Comparison of ENCODE assay signal across 1 cellular context in the genomic region with DNA sequence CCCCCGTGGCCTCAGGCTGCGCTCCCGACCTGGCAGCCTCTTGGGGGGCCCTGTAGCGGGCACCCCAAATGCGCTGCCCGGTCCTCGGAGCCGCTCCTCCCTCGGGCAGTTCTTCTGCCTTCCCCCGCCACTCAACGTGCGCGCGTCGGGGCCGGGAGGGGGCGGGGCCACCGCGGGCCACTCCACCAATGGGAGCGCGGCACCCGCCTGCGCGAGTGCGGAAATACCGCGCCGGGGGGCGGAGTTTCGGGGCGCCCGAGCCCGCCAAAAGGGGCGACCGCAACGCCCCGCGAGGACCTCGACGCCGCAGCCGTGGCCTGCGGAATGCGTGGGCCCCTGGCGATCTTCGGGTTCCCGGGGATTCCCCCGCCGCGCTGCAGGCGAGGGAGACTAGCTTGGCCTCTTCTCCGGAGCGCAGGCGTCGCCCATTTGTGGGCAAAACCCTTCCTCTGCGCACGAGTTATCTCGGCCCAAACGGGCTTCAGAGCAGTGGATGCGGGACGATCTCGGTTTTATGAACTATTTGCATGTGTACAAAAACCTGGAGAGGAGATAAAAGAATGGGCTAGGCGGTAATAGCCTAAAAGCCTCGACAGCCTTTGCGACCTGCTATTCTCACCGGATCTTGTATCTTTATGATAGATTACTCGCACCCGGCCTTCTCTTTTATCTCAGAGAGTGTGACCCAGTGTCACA.
A peak's percentile ranks its signal among the peaks of the same experiment; 100 is the strongest.
TF ChIP-seq lines count a peak whose summit lies in the region.

A gene with protein sequence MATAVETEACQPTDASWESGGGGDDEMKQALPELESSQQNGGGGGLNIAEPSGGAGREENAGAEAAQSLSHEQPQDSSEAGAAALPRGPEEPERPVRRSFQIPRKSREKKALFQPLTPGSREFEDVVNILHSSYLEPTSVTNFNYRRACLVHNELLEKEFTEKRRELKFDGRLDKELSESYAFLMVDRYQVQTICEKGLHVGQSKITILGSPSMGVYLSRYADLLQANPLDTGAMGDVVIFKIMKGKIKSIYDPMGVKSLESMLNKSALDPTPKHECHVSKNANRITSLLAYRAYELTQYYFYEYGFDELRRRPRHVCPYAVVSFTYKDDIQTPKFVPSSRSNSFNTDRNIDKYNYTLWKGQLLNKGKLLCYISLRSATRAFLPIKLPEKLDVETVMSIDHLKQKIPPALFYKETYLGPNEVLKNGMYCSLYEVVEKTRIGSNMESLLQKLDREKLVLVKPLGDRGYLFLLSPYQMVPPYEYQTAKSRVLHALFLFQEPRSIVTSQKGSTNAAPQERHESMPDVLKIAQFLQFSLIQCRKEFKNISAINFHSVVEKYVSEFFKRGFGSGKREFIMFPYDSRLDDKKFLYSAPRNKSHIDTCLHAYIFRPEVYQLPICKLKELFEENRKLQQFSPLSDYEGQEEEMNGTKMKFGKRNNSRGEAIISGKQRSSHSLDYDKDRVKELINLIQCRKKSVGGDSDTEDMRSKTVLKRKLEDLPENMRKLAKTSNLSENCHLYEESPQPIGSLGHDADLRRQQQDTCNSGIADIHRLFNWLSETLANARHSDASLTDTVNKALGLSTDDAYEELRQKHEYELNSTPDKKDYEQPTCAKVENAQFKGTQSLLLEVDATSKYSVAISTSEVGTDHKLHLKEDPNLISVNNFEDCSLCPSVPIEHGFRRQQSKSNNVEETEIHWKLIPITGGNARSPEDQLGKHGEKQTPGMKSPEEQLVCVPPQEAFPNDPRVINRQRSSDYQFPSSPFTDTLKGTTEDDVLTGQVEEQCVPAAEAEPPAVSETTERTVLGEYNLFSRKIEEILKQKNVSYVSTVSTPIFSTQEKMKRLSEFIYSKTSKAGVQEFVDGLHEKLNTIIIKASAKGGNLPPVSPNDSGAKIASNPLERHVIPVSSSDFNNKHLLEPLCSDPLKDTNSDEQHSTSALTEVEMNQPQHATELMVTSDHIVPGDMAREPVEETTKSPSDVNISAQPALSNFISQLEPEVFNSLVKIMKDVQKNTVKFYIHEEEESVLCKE (N-terminal part only) (minus strand): TSS at position 144 of the 696 bp plus-strand sequence. CDS start 259 bp downstream, outside the sequence.

TF ChIP-seq in K562, 482 proteins besides CTCF, POLR2A, EP300 and RAD21 (continued from another document and continues in another):
- TF ChIP-seq, protein P1, sequence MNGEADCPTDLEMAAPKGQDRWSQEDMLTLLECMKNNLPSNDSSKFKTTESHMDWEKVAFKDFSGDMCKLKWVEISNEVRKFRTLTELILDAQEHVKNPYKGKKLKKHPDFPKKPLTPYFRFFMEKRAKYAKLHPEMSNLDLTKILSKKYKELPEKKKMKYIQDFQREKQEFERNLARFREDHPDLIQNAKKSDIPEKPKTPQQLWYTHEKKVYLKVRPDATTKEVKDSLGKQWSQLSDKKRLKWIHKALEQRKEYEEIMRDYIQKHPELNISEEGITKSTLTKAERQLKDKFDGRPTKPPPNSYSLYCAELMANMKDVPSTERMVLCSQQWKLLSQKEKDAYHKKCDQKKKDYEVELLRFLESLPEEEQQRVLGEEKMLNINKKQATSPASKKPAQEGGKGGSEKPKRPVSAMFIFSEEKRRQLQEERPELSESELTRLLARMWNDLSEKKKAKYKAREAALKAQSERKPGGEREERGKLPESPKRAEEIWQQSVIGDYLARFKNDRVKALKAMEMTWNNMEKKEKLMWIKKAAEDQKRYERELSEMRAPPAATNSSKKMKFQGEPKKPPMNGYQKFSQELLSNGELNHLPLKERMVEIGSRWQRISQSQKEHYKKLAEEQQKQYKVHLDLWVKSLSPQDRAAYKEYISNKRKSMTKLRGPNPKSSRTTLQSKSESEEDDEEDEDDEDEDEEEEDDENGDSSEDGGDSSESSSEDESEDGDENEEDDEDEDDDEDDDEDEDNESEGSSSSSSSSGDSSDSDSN (IDR thresholded peaks at IDR 0.05; ENCODE audit: borderline replicate concordance in 1 of 2, low read depth in 2 of 2, low read length in 2 of 2): no peak
- TF ChIP-seq, protein P2, sequence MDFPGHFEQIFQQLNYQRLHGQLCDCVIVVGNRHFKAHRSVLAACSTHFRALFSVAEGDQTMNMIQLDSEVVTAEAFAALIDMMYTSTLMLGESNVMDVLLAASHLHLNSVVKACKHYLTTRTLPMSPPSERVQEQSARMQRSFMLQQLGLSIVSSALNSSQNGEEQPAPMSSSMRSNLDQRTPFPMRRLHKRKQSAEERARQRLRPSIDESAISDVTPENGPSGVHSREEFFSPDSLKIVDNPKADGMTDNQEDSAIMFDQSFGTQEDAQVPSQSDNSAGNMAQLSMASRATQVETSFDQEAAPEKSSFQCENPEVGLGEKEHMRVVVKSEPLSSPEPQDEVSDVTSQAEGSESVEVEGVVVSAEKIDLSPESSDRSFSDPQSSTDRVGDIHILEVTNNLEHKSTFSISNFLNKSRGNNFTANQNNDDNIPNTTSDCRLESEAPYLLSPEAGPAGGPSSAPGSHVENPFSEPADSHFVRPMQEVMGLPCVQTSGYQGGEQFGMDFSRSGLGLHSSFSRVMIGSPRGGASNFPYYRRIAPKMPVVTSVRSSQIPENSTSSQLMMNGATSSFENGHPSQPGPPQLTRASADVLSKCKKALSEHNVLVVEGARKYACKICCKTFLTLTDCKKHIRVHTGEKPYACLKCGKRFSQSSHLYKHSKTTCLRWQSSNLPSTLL (IDR thresholded peaks at IDR 0.05): no peak
- TF ChIP-seq, protein P3, sequence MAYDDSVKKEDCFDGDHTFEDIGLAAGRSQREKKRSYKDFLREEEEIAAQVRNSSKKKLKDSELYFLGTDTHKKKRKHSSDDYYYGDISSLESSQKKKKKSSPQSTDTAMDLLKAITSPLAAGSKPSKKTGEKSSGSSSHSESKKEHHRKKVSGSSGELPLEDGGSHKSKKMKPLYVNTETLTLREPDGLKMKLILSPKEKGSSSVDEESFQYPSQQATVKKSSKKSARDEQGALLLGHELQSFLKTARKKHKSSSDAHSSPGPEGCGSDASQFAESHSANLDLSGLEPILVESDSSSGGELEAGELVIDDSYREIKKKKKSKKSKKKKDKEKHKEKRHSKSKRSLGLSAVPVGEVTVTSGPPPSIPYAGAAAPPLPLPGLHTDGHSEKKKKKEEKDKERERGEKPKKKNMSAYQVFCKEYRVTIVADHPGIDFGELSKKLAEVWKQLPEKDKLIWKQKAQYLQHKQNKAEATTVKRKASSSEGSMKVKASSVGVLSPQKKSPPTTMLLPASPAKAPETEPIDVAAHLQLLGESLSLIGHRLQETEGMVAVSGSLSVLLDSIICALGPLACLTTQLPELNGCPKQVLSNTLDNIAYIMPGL (CRISPR knock-in tag; IDR thresholded peaks at IDR 0.05): peak; percentile 61; the same call in 1 of the 2 replicates
- TF ChIP-seq CBX1 (IDR thresholded peaks at IDR 0.05; ENCODE audit: low read depth) (peak; percentile 90; the same call in 1 of the 2 replicates), HMG20A (CRISPR knock-in tag; conservative IDR thresholded peaks at IDR 0.05) (no peak), FUS (optimal IDR thresholded peaks at IDR 0.05; ENCODE audit: low read depth, low read length) (no peak), MBD2 (IDR thresholded peaks at IDR 0.05; ENCODE audit: borderline replicate concordance, low read depth) (peak; percentile 49; the same call in 1 of the 2 replicates), ZNF780A (CRISPR knock-in tag; IDR thresholded peaks at IDR 0.05) (no peak), ZNF41 (CRISPR knock-in tag; conservative IDR thresholded peaks at IDR 0.05) (no peak), MTA3 (IDR thresholded peaks at IDR 0.05; ENCODE audit: borderline replicate concordance) (peak; percentile 44; the same call in 1 of the 2 replicates), MTA1 (IDR thresholded peaks at IDR 0.05; ENCODE audit: borderline replicate concordance) (no peak), RBM15 (IDR thresholded peaks at IDR 0.05; ENCODE audit: insufficient read depth, low read length) (no peak), ZBTB7A (IDR thresholded peaks at IDR 0.05; ENCODE audit: borderline replicate concordance, control insufficient read depth, low read depth, low read length) (peak; percentile 60; the same call in 1 of the 2 replicates), TFAM (CRISPR knock-in tag; conservative IDR thresholded peaks at IDR 0.05) (no peak)
- TF ChIP-seq, protein P4, sequence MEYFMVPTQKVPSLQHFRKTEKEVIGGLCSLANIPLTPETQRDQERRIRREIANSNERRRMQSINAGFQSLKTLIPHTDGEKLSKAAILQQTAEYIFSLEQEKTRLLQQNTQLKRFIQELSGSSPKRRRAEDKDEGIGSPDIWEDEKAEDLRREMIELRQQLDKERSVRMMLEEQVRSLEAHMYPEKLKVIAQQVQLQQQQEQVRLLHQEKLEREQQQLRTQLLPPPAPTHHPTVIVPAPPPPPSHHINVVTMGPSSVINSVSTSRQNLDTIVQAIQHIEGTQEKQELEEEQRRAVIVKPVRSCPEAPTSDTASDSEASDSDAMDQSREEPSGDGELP (CRISPR knock-in tag; IDR thresholded peaks at IDR 0.05; ENCODE audit: borderline replicate concordance): peak; percentile 82
- TF ChIP-seq, protein P5, sequence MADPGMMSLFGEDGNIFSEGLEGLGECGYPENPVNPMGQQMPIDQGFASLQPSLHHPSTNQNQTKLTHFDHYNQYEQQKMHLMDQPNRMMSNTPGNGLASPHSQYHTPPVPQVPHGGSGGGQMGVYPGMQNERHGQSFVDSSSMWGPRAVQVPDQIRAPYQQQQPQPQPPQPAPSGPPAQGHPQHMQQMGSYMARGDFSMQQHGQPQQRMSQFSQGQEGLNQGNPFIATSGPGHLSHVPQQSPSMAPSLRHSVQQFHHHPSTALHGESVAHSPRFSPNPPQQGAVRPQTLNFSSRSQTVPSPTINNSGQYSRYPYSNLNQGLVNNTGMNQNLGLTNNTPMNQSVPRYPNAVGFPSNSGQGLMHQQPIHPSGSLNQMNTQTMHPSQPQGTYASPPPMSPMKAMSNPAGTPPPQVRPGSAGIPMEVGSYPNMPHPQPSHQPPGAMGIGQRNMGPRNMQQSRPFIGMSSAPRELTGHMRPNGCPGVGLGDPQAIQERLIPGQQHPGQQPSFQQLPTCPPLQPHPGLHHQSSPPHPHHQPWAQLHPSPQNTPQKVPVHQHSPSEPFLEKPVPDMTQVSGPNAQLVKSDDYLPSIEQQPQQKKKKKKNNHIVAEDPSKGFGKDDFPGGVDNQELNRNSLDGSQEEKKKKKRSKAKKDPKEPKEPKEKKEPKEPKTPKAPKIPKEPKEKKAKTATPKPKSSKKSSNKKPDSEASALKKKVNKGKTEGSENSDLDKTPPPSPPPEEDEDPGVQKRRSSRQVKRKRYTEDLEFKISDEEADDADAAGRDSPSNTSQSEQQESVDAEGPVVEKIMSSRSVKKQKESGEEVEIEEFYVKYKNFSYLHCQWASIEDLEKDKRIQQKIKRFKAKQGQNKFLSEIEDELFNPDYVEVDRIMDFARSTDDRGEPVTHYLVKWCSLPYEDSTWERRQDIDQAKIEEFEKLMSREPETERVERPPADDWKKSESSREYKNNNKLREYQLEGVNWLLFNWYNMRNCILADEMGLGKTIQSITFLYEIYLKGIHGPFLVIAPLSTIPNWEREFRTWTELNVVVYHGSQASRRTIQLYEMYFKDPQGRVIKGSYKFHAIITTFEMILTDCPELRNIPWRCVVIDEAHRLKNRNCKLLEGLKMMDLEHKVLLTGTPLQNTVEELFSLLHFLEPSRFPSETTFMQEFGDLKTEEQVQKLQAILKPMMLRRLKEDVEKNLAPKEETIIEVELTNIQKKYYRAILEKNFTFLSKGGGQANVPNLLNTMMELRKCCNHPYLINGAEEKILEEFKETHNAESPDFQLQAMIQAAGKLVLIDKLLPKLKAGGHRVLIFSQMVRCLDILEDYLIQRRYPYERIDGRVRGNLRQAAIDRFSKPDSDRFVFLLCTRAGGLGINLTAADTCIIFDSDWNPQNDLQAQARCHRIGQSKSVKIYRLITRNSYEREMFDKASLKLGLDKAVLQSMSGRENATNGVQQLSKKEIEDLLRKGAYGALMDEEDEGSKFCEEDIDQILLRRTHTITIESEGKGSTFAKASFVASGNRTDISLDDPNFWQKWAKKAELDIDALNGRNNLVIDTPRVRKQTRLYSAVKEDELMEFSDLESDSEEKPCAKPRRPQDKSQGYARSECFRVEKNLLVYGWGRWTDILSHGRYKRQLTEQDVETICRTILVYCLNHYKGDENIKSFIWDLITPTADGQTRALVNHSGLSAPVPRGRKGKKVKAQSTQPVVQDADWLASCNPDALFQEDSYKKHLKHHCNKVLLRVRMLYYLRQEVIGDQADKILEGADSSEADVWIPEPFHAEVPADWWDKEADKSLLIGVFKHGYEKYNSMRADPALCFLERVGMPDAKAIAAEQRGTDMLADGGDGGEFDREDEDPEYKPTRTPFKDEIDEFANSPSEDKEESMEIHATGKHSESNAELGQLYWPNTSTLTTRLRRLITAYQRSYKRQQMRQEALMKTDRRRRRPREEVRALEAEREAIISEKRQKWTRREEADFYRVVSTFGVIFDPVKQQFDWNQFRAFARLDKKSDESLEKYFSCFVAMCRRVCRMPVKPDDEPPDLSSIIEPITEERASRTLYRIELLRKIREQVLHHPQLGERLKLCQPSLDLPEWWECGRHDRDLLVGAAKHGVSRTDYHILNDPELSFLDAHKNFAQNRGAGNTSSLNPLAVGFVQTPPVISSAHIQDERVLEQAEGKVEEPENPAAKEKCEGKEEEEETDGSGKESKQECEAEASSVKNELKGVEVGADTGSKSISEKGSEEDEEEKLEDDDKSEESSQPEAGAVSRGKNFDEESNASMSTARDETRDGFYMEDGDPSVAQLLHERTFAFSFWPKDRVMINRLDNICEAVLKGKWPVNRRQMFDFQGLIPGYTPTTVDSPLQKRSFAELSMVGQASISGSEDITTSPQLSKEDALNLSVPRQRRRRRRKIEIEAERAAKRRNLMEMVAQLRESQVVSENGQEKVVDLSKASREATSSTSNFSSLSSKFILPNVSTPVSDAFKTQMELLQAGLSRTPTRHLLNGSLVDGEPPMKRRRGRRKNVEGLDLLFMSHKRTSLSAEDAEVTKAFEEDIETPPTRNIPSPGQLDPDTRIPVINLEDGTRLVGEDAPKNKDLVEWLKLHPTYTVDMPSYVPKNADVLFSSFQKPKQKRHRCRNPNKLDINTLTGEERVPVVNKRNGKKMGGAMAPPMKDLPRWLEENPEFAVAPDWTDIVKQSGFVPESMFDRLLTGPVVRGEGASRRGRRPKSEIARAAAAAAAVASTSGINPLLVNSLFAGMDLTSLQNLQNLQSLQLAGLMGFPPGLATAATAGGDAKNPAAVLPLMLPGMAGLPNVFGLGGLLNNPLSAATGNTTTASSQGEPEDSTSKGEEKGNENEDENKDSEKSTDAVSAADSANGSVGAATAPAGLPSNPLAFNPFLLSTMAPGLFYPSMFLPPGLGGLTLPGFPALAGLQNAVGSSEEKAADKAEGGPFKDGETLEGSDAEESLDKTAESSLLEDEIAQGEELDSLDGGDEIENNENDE (IDR thresholded peaks at IDR 0.05; ENCODE audit: low read depth, low read length): no peak
- TF ChIP-seq, protein P6, sequence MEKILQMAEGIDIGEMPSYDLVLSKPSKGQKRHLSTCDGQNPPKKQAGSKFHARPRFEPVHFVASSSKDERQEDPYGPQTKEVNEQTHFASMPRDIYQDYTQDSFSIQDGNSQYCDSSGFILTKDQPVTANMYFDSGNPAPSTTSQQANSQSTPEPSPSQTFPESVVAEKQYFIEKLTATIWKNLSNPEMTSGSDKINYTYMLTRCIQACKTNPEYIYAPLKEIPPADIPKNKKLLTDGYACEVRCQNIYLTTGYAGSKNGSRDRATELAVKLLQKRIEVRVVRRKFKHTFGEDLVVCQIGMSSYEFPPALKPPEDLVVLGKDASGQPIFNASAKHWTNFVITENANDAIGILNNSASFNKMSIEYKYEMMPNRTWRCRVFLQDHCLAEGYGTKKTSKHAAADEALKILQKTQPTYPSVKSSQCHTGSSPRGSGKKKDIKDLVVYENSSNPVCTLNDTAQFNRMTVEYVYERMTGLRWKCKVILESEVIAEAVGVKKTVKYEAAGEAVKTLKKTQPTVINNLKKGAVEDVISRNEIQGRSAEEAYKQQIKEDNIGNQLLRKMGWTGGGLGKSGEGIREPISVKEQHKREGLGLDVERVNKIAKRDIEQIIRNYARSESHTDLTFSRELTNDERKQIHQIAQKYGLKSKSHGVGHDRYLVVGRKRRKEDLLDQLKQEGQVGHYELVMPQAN (IDR thresholded peaks at IDR 0.05; ENCODE audit: borderline replicate concordance): no peak
